In the genomic region with DNA sequence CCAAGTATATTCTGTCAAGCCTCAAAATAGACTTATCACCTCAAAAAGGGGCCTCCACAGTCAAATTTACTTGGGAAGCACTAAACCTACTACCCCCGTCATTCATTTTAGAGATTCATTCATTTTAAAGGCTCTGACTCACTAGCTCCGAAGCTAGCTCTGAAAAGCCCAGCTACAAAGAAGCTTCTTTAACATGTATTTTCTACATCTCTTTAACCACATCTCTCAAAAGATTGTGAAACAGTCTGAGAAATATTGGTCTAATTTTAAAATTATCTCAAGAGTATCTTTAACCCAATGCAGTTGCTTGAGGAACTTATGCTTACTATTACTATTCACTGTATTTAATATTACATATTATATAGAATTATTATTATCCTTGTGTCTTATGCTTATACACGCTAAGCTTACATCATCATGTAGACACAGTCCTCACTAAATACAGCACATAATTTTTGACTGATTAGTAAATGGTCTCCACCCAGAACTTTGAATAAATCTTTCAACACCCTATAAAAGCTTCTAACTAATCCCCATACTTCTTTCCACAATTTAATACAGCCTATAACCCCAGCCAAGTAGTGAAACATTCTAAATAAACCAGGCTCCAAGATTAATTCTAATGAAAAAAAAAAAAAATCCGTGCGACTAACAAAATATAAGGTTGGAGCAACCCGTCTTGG, we compare ENCODE assay signal across 22 cellular contexts. TPM values are rescaled to one million over a fixed set of nuclear protein-coding genes. Genes with fewer than 3 reads are reported as not detected.
A peak's percentile ranks its signal among the peaks of the same experiment; 100 is the strongest.
DNase-seq lines count a peak whose midpoint lies in the region; ATAC-seq, FAIRE-seq and TF ChIP-seq lines count a peak whose summit lies in the region.
"Had no signal": no experiment of that assay in that cellular context is flagged by ENCODE, and none has a peak within 500 bp of the region (broad histone marks: within the 10 kb centered on the region; RNA-seq: fewer than 3 reads in every experiment).

No MANE protein-coding gene starts in this region.

- DNase-seq in GM03348 (ENCODE audit: low spot score) (peak; percentile 58), OCI-M1 (lab: John Stamatoyannopoulos, UW) (peak; percentile 9), fibroblast of mammary gland (ENCODE audit: low read depth) (peak; percentile 38), thoracic aorta (ENCODE audit: low spot score) (no peak), NCI-H146 (lab: John Stamatoyannopoulos, UW) (no peak), small intestine (no peak)
- no peak for DNase-seq in naive thymus-derived CD8-positive, alpha-beta T cell
- DNase-seq: activated CD4-positive, alpha-beta T cell treated with anti-CD3 and anti-CD28 coated beads for 36 hours; CD4-positive, alpha-beta memory T cell; head of caudate nucleus; islet precursor cell; midbrain; NCI-H2029; NCI-H524 treated with DMSO at 0.1 percent for 48 hours; spleen; stimulated activated naive CD8-positive, alpha-beta T cell treated with anti-CD3 and anti-CD28 coated beads, Interleukin-15, amount 100 ng/mL, for 72 hours; T-helper 17 cell had no signal

- H3K27ac Mint-ChIP-seq in naive thymus-derived CD8-positive, alpha-beta T cell = peak overlapping the region in 1 of 10 donors; percentile 17
- H3K27ac Mint-ChIP-seq: activated CD4-positive, alpha-beta T cell treated with anti-CD3 and anti-CD28 coated beads for 36 hours; activated naive CD4-positive, alpha-beta T cell treated with anti-CD3 and anti-CD28 coated beads, Interleukin-2, amount 50 U/mL, for 24 hours; CD4-positive, alpha-beta memory T cell; T-helper 17 cell had no signal

- FAIRE-seq in small intestine (lab: Jason Lieb, UNC) = no peak
- FAIRE-seq: endometrium had no signal

- ATAC-seq in thoracic aorta (ENCODE audit: insufficient number of reproducible peaks, low FRiP score, low read depth) (no peak), HG03196 (IDR thresholded peaks at IDR 0.05; ENCODE audit: unreplicated experiment) (no peak)
- no peak for ATAC-seq in naive thymus-derived CD8-positive, alpha-beta T cell
- ATAC-seq: activated CD4-positive, alpha-beta T cell treated with anti-CD3 and anti-CD28 coated beads for 36 hours; stimulated activated naive CD8-positive, alpha-beta T cell treated with anti-CD3 and anti-CD28 coated beads, Interleukin-15, amount 100 ng/mL, for 72 hours; T-helper 17 cell had no signal

- POLR2A ChIA-PET in naive thymus-derived CD8-positive, alpha-beta T cell (lab: Charles Lee) = no interaction called here

- peak overlapping the region; percentile 69 to 74 for H3K27ac ChIP-seq in thoracic aorta
- no peak overlapping the region for H3K27ac ChIP-seq in small intestine (ENCODE audit: low read depth in 1 of 2, low read length in 1 of 2)
- H3K27ac ChIP-seq: RWPE1 had no signal

- peaks cover 0 to 1% (median 0%) of the 10 kb centered on the region in 5 donors for H3K27me3 Mint-ChIP-seq in naive thymus-derived CD8-positive, alpha-beta T cell
- H3K27me3 Mint-ChIP-seq: activated CD4-positive, alpha-beta T cell treated with anti-CD3 and anti-CD28 coated beads for 36 hours; activated naive CD4-positive, alpha-beta T cell treated with anti-CD3 and anti-CD28 coated beads, Interleukin-2, amount 50 U/mL, for 24 hours; CD4-positive, alpha-beta memory T cell; central memory CD8-positive, alpha-beta T cell; stimulated activated naive CD8-positive, alpha-beta T cell treated with anti-CD3 and anti-CD28 coated beads, Interleukin-15, amount 100 ng/mL, for 72 hours; T-helper 17 cell had no signal

- no peaks in the 10 kb centered on the region for H3K36me3 ChIP-seq in thoracic aorta
- no peaks in the 10 kb centered on the region for H3K36me3 ChIP-seq in small intestine (ENCODE audit: control insufficient read depth in 2 of 2, insufficient read depth in 2 of 2, low read length in 2 of 2)
- H3K36me3 ChIP-seq: spleen had no signal

- no peak overlapping the region for H3K4me3 Mint-ChIP-seq in naive thymus-derived CD8-positive, alpha-beta T cell
- H3K4me3 Mint-ChIP-seq: activated CD4-positive, alpha-beta T cell treated with anti-CD3 and anti-CD28 coated beads for 36 hours; CD4-positive, alpha-beta memory T cell; central memory CD8-positive, alpha-beta T cell; stimulated activated naive CD8-positive, alpha-beta T cell treated with anti-CD3 and anti-CD28 coated beads, Interleukin-15, amount 100 ng/mL, for 72 hours; T-helper 17 cell had no signal

- no peaks in the 10 kb centered on the region for H3K9me3 ChIP-seq in thoracic aorta
- no peaks in the 10 kb centered on the region for H3K9me3 ChIP-seq in small intestine (ENCODE audit: control insufficient read depth, low read depth)

- peaks cover 0 to 7% (median 0%) of the 10 kb centered on the region in 9 donors for H3K9me3 Mint-ChIP-seq in naive thymus-derived CD8-positive, alpha-beta T cell
- H3K9me3 Mint-ChIP-seq: activated naive CD4-positive, alpha-beta T cell treated with anti-CD3 and anti-CD28 coated beads, Interleukin-2, amount 50 U/mL, for 24 hours; central memory CD8-positive, alpha-beta T cell had no signal

- H3K4me3 ChIP-seq in fibroblast of mammary gland (ENCODE audit: control insufficient read depth, low read depth, low read length) (no peak overlapping the region), thoracic aorta (peak overlapping the region; percentile 37), small intestine (ENCODE audit: low read depth in 1 of 2, low read length in 2 of 2) (no peak overlapping the region)
- H3K4me3 ChIP-seq: spleen had no signal

- peaks cover 3 to 22% (median 11%) of the 10 kb centered on the region in 4 donors for H3K4me1 Mint-ChIP-seq in naive thymus-derived CD8-positive, alpha-beta T cell
- H3K4me1 Mint-ChIP-seq: CD4-positive, alpha-beta memory T cell had no signal

- peaks cover 0 to 8% (median 3%) of the 10 kb centered on the region in 3 donors for H3K36me3 Mint-ChIP-seq in naive thymus-derived CD8-positive, alpha-beta T cell

- 84 to 91% (median 88%) methylated on average over 6 of the region's 6 CpGs for WGBS in small intestine, 3 donors

- TF ChIP-seq CTCF in fibroblast of mammary gland (conservative IDR thresholded peaks at IDR 0.05; ENCODE audit: control insufficient read depth, insufficient read depth, low read depth, low read length) = no peak
- no peak for TF ChIP-seq CTCF in thoracic aorta (IDR thresholded peaks at IDR 0.05)

- peaks cover 42 to 88% of the 10 kb centered on the region in 2 donors for H3K4me1 ChIP-seq in thoracic aorta (ENCODE audit: control insufficient read depth in 1 of 2, low read depth in 2 of 2)
- no peaks in the 10 kb centered on the region for H3K4me1 ChIP-seq in small intestine (ENCODE audit: control insufficient read depth in 2 of 2, insufficient read depth in 1 of 2, low read depth in 1 of 2, low read length in 1 of 2)

- no peaks in the 10 kb centered on the region for H3K27me3 ChIP-seq in thoracic aorta (replicated peaks; ENCODE audit: insufficient read depth)
- no peaks in the 10 kb centered on the region for H3K27me3 ChIP-seq in small intestine (ENCODE audit: control insufficient read depth in 2 of 2, insufficient read depth in 2 of 2, low read length in 2 of 2)
- H3K27me3 ChIP-seq: spleen had no signal

RNA-seq across cellular contexts. Expression of gene NT5DC3, which starts 7.8 kb away (rescaled TPM):
- total RNA-seq in thoracic aorta = 10 to 100 TPM; 36.0 to 62.4 TPM
- polyA plus RNA-seq in small intestine = 1 to 10 TPM in 1 of 3 donors, under 1 TPM in 2; 0.22 to 1.3 (median 0.27) TPM
- total RNA-seq in naive thymus-derived CD8-positive, alpha-beta T cell = 1 to 10 TPM; 5.7 to 6.0 TPM
- polyA plus RNA-seq in naive thymus-derived CD8-positive, alpha-beta T cell = under 1 TPM; 0.33 to 0.89 (median 0.89) TPM

Comparison
In these comparisons a context has a peak if more than half of its experiments do, and no peak if none do; other contexts are left out.
1. DNase-seq: peak in GM03348 (single experiment), OCI-M1 (single experiment) and fibroblast of mammary gland (single experiment); none in thoracic aorta (single experiment), NCI-H146 (single experiment), small intestine (single experiment) and naive thymus-derived CD8-positive, alpha-beta T cell (0 of 10).
2. H3K27ac ChIP-seq: peak in thoracic aorta (2 of 2); none in small intestine (0 of 2).
3. RNA of gene NT5DC3, which starts 7.8 kb away (total RNA-seq): 36.0 to 62.4 TPM in thoracic aorta; 5.7 to 6.0 TPM in naive thymus-derived CD8-positive, alpha-beta T cell; every median in the first group is over 4 times any median in the second.